22 cellular contexts compared by ENCODE assay signal in genomic region chr5:96904054-96904931, GRCh38. TPM values are rescaled to one million over a fixed set of nuclear protein-coding genes. Genes with fewer than 3 reads are reported as not detected.
DNase-seq lines count a peak whose midpoint lies in the region; ATAC-seq lines count a peak whose summit lies in the region.
"Had no signal": no experiment of that assay in that cellular context is flagged by ENCODE, and none has a peak within 500 bp of the region (broad histone marks: within the 10 kb centered on the region; RNA-seq: fewer than 3 reads in every experiment).

No MANE protein-coding gene starts in this region.

- peak overlapping the region; percentile 76 for H3K27ac Mint-ChIP-seq in activated T-cell treated with anti-CD3 and anti-CD28 coated beads, Interleukin-2, amount 50 U/mL, for 24 hours
- peak overlapping the region; percentile 63 for H3K27ac Mint-ChIP-seq in T-helper 17 cell
- H3K27ac Mint-ChIP-seq: dendritic cell treated with granulocyte-macrophage colony-stimulating factor and Interleukin-4, amounts not matched to agents 40 ng/mL and 50 ng/mL, for 4 days had no signal

- no peak overlapping the region for H3K4me3 ChIP-seq in skeletal muscle cell (ENCODE audit: low read depth, low read length)
- H3K4me3 ChIP-seq: heart right ventricle, ovary, transverse colon had no signal

- H3K36me3 Mint-ChIP-seq in activated T-cell treated with anti-CD3 and anti-CD28 coated beads, Interleukin-2, amount 50 U/mL, for 24 hours (ENCODE audit: low read depth), result peaks cover 86% of the 10 kb centered on the region
- H3K36me3 Mint-ChIP-seq in T-helper 17 cell (ENCODE audit: low read depth), result peaks cover 9% of the 10 kb centered on the region

- no peaks in the 10 kb centered on the region for H3K9me3 Mint-ChIP-seq in activated T-cell treated with anti-CD3 and anti-CD28 coated beads, Interleukin-2, amount 50 U/mL, for 24 hours
- H3K9me3 Mint-ChIP-seq: dendritic cell treated with granulocyte-macrophage colony-stimulating factor and Interleukin-4, amounts not matched to agents 40 ng/mL and 50 ng/mL, for 4 days had no signal

- H3K9me3 ChIP-seq in T-helper 17 cell (ENCODE audit: control insufficient read depth, low read length, poor library complexity, severe bottlenecking), result no peaks in the 10 kb centered on the region
- H3K9me3 ChIP-seq: heart right ventricle, ovary, transverse colon had no signal

- H3K4me3 Mint-ChIP-seq in activated T-cell treated with anti-CD3 and anti-CD28 coated beads, Interleukin-2, amount 50 U/mL, for 24 hours, result no peak overlapping the region
- no peak overlapping the region for H3K4me3 Mint-ChIP-seq in T-helper 17 cell
- H3K4me3 Mint-ChIP-seq: dendritic cell treated with granulocyte-macrophage colony-stimulating factor and Interleukin-4, amounts not matched to agents 40 ng/mL and 50 ng/mL, for 4 days had no signal

- DNase-seq in activated T-cell treated with anti-CD3 and anti-CD28 coated beads, Interleukin-2, amount 50 U/mL, for 24 hours, result no peak
- no peak for DNase-seq in activated T-cell treated with anti-CD3 and anti-CD28 coated beads, Interleukin-2, amount 50 U/mL, for 48 hours
- DNase-seq in T-helper 17 cell (no peak), fibroblast of gingiva (ENCODE audit: low read depth) (peak; percentile 14), skeletal muscle cell (ENCODE audit: low read depth) (peak; percentile 39), COLO668 (lab: John Stamatoyannopoulos, UW; ENCODE audit: unreplicated experiment) (no peak)
- DNase-seq: activated T-cell treated with anti-CD3 and anti-CD28 coated beads, Interleukin-2, amount 50 U/mL, for 1 hour; COR-L47; erythroblast; GDM1; heart right ventricle; Karpas-422; kidney glomerular epithelial cell; NCI-H345; ovary; small intestine; stimulated activated naive CD4-positive, alpha-beta T cell; transverse colon had no signal

- no peaks in the 10 kb centered on the region for H3K27me3 Mint-ChIP-seq in activated T-cell treated with anti-CD3 and anti-CD28 coated beads, Interleukin-2, amount 50 U/mL, for 24 hours
- H3K27me3 Mint-ChIP-seq in T-helper 17 cell, result no peaks in the 10 kb centered on the region
- H3K27me3 Mint-ChIP-seq: dendritic cell treated with granulocyte-macrophage colony-stimulating factor and Interleukin-4, amounts not matched to agents 40 ng/mL and 50 ng/mL, for 4 days had no signal

- peaks cover 26% of the 10 kb centered on the region for H3K4me1 Mint-ChIP-seq in activated T-cell treated with anti-CD3 and anti-CD28 coated beads, Interleukin-2, amount 50 U/mL, for 24 hours (ENCODE audit: low read depth)
- peaks cover 13% of the 10 kb centered on the region for H3K4me1 Mint-ChIP-seq in T-helper 17 cell

- ATAC-seq in T-helper 17 cell, result no peak
- no peak for ATAC-seq in HG03108 (IDR thresholded peaks at IDR 0.05; ENCODE audit: unreplicated experiment)
- no peak for ATAC-seq in GM18519 (IDR thresholded peaks at IDR 0.05; ENCODE audit: low FRiP score, unreplicated experiment)
- ATAC-seq: heart right ventricle, Right ventricle myocardium inferior had no signal

RNA-seq across cellular contexts. Expression of gene ERAP2, which starts 28.0 kb away (rescaled TPM):
- total RNA-seq in T-helper 17 cell, result 10 to 100 TPM; 42.7 to 65.6 TPM

RNA-seq across cellular contexts. Expression of gene LNPEP, which starts 31.6 kb away (rescaled TPM):
- total RNA-seq in T-helper 17 cell, result 10 to 100 TPM; 72.4 to 80.7 TPM

Comparison
In these comparisons a context has a peak if more than half of its experiments do, and no peak if none do; other contexts are left out.
1. DNase-seq: peak in fibroblast of gingiva (single experiment) and skeletal muscle cell (single experiment); none in activated T-cell treated with anti-CD3 and anti-CD28 coated beads, Interleukin-2, amount 50 U/mL, for 24 hours (single experiment), activated T-cell treated with anti-CD3 and anti-CD28 coated beads, Interleukin-2, amount 50 U/mL, for 48 hours (0 of 2), T-helper 17 cell (0 of 3) and COLO668 (single experiment).